In the genomic region with DNA sequence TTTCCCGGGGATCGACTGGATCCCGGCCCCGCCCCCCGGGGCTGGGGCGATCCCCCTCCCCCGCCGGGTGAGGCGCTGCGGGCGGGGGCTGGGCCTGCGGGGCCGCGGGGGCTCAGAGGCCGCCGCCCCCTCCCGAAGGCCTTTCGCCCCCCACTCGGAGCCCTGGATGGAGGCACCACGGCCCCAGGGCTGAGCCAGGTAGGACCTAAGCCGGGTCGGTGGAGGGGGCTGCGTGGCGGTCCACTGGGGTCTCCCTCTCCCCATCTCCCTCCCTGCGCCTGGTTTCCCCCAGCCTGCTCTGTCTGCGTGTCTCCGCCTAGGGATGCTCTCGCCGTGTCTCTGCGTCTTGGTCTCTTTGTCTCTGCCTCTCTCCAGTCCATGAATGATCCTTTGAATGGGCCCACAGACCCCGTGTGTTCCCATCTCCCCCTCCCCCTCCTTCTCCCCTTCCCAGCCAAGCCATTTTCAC, we compare ENCODE assay signal across 8 cellular contexts. TPM values are rescaled to one million over a fixed set of nuclear protein-coding genes. Genes with fewer than 3 reads are reported as not detected.
DNase-seq lines count a peak whose midpoint lies in the region; TF ChIP-seq lines count a peak whose summit lies in the region.

No MANE protein-coding gene starts in this region.

- peak overlapping the region; percentile 81; the same call in 1 of the 2 replicates for H2AFZ ChIP-seq in PC-9

- POLR2A ChIA-PET in PC-9 (lab: Charles Lee; ENCODE audit: unreplicated experiment), result no interaction called here

- no peaks in the 10 kb centered on the region for H3K9me2 ChIP-seq in PC-9 (ENCODE audit: insufficient read depth)

- CTCF ChIA-PET in PC-9 (lab: Charles Lee), result no interaction called here

- H3K9me3 Mint-ChIP-seq in CD14-positive monocyte, result peaks cover 0 to 8% (median 3%) of the 10 kb centered on the region in 7 donors

- peaks cover 4% of the 10 kb centered on the region; the same call in 1 of the 2 replicates for H3F3A ChIP-seq in PC-9 (ENCODE audit: insufficient read depth, low read depth)

- DNase-seq in CD14-positive monocyte (ENCODE audit: low spot score), result no peak
- no peak for DNase-seq in PC-9
- DNase-seq in epithelial cell of esophagus (ENCODE audit: low read depth), result no peak
- peak in 4 of 5 donors; percentile 46 to 72 (median 60) for DNase-seq in ovary
- no peak for DNase-seq in T1000 (lab: John Stamatoyannopoulos, UW)
- no peak for DNase-seq in GOT3 (lab: John Stamatoyannopoulos, UW)
- DNase-seq in DMS114 treated with DMSO at 0.1 percent for 48 hours (lab: John Stamatoyannopoulos, UW; ENCODE audit: unreplicated experiment), result no peak
- no peak for DNase-seq in SKM-1 treated with dmso at 0.1 percent for 144 hours (lab: John Stamatoyannopoulos, UW; ENCODE audit: unreplicated experiment)

- 2 to 5% (median 4%) methylated on average over 17 to 31 of the region's 31 CpGs for WGBS in ovary, 3 donors

- TF ChIP-seq POLR2A in ovary (IDR thresholded peaks at IDR 0.05), result peak; percentile 10

- H3K4me3 ChIP-seq in PC-9 (peak overlapping the region; percentile 62; the same call in 1 of the 2 replicates), epithelial cell of esophagus (ENCODE audit: low read length) (peak overlapping the region; percentile 76), ovary (peak overlapping the region; percentile 65)

- BruUV-seq in PC-9 (replicated peaks; lab: Mats Ljungman, UMichigan), result no TSS peak

- TF ChIP-seq CTCF in CD14-positive monocyte (IDR thresholded peaks at IDR 0.05), result no peak
- TF ChIP-seq CTCF in PC-9 (conservative IDR thresholded peaks at IDR 0.05), result no peak
- TF ChIP-seq CTCF in epithelial cell of esophagus (IDR thresholded peaks at IDR 0.05; ENCODE audit: insufficient read depth, low read depth, low read length, missing control alignments), result no peak
- no peak for TF ChIP-seq CTCF in ovary (IDR thresholded peaks at IDR 0.05)

- H3K27me3 ChIP-seq in PC-9 (ENCODE audit: insufficient read depth, low read depth), result no peaks in the 10 kb centered on the region
- no peaks in the 10 kb centered on the region for H3K27me3 ChIP-seq in ovary

- H3K27ac Mint-ChIP-seq in CD14-positive monocyte, result no peak overlapping the region

- H3K4me2 ChIP-seq in PC-9, result peak overlapping the region; percentile 79

- H3K27me3 Mint-ChIP-seq in CD14-positive monocyte (ENCODE audit: low read depth in 3 of 3), result peaks cover 36 to 49% (median 44%) of the 10 kb centered on the region in 3 donors

- intact Hi-C loops in CD14-positive monocyte (cut with micrococcal nuclease) (loop anchor here in 1 of 2 donors (10.0 kb wide), 1 partner anchor 191 kb away; the partner anchor contains the start of genes ACADVL and DLG4), PC-9 (cut with micrococcal nuclease; ENCODE audit: unreplicated experiment) (loop anchor here (2.0 kb wide), 1 partner anchor 153 kb away; the partner anchor contains the start of gene TNFSF13), ovary (cut with DNase I) (loop anchor here in 1 of 4 donors (5.0 kb wide), 1 partner anchor 58 kb away; no protein-coding TSS in a partner anchor)

- H3K27ac ChIP-seq in PC-9 (no peak overlapping the region), ovary (peak overlapping the region; percentile 89 to 95)

- 0 out of 2 replicates have a peak, but pooled peaks cover 5% of the 10 kb centered on the region for H3K79me2 ChIP-seq in PC-9 (ENCODE audit: low read depth)

- H3K36me3 ChIP-seq in PC-9 (ENCODE audit: low read depth) (no peaks in the 10 kb centered on the region), ovary (no peaks in the 10 kb centered on the region)

- H3K4me3 Mint-ChIP-seq in CD14-positive monocyte, result peak overlapping the region; percentile 78 to 89

- H3K4me1 ChIP-seq in PC-9 (replicated peaks; ENCODE audit: insufficient read depth) (peaks cover 9% of the 10 kb centered on the region), ovary (ENCODE audit: insufficient read depth) (peaks cover 5% of the 10 kb centered on the region)

- H3K9me3 ChIP-seq in PC-9 (ENCODE audit: insufficient read depth, low read depth) (no peaks in the 10 kb centered on the region), ovary (no peaks in the 10 kb centered on the region)

- H3K36me3 Mint-ChIP-seq in CD14-positive monocyte, result peaks cover 5% of the 10 kb centered on the region in 2 donors

- H3K4me1 Mint-ChIP-seq in CD14-positive monocyte, result peaks cover 21% of the 10 kb centered on the region

- no peaks in the 10 kb centered on the region for H4K20me1 ChIP-seq in PC-9 (ENCODE audit: insufficient read depth)

- TF ChIP-seq EP300 in ovary (IDR thresholded peaks at IDR 0.05), result no peak

RNA-seq across cellular contexts. Expression of gene TMEM256, which starts 1.6 kb away (rescaled TPM):
- 10 to 100 TPM; 72.6 to 81.4 TPM for polyA plus RNA-seq in CD14-positive monocyte
- 55.4 and 91.7 TPM in 2 replicates for total RNA-seq in PC-9 (2021)
- total RNA-seq in ovary, result 100 to 1,000 TPM in 2 of 7 donors, 10 to 100 TPM in 5; 57.0 to 133 (median 85.2) TPM
- 100 to 1,000 TPM in 1 of 2 donors, 10 to 100 TPM in 1; 44.0 to 128 TPM for polyA plus RNA-seq in ovary

RNA-seq across cellular contexts. Expression of gene NLGN2, which starts 2.2 kb away (rescaled TPM):
- not detected for polyA plus RNA-seq in CD14-positive monocyte
- 86.3 and 98.8 TPM in 2 replicates for total RNA-seq in PC-9 (2021)
- total RNA-seq in ovary, result 10 to 100 TPM; 11.4 to 76.2 (median 53.9) TPM
- 10 to 100 TPM; 16.9 to 30.2 TPM for polyA plus RNA-seq in ovary

RNA-seq across cellular contexts. Expression of gene PLSCR3, which starts 11.1 kb away (rescaled TPM):
- polyA plus RNA-seq in CD14-positive monocyte, result 10 to 100 TPM; 37.6 to 45.7 TPM
- 53.0 and 64.5 TPM in 2 replicates for total RNA-seq in PC-9 (2021)
- total RNA-seq in ovary, result 10 to 100 TPM; 11.0 to 52.4 (median 33.8) TPM
- 10 to 100 TPM in 1 of 2 donors, 1 to 10 TPM in 1; 7.1 to 40.9 TPM for polyA plus RNA-seq in ovary

RNA-seq across cellular contexts. Expression of gene SPEM1, which starts 14.7 kb away (rescaled TPM):
- not detected for polyA plus RNA-seq in CD14-positive monocyte
- 0.83 and 1.1 TPM in 2 replicates for total RNA-seq in PC-9 (2021)
- total RNA-seq in ovary, result not detected
- not detected for polyA plus RNA-seq in ovary

RNA-seq across cellular contexts. Expression of gene SPEM2, which starts 20.0 kb away (rescaled TPM):
- polyA plus RNA-seq in CD14-positive monocyte, result not detected
- 0.50 TPM in 1 of 2 replicates, not detected in the other for total RNA-seq in PC-9 (2021)
- not detected for total RNA-seq in ovary
- polyA plus RNA-seq in ovary, result not detected

Comparison
In these comparisons a context has a peak if more than half of its experiments do, and no peak if none do; other contexts are left out.
1. DNase-seq: peak in ovary (4 of 5); none in CD14-positive monocyte (single experiment), PC-9 (0 of 2), epithelial cell of esophagus (single experiment), T1000 (single experiment), GOT3 (single experiment), DMS114 treated with DMSO at 0.1 percent for 48 hours (single experiment) and SKM-1 treated with dmso at 0.1 percent for 144 hours (single experiment).
2. Peak in every context shown above with its lines, with median percentiles within 50 percentile points of each other: H3K4me3 ChIP-seq.